Comparison of ENCODE assay signal across 19 cellular contexts in genomic region chr7:101557421-101557820, GRCh38.
"Had no signal": no experiment of that assay in that cellular context is flagged by ENCODE, and none has a peak within 500 bp of the region (broad histone marks: within the 10 kb centered on the region; RNA-seq: fewer than 3 reads in every experiment).

No MANE protein-coding gene starts in this region.

- H3K27me3 ChIP-seq: neural progenitor cell, right atrium auricular region, upper lobe of left lung had no signal

- DNase-seq: activated CD4-positive, alpha-beta T cell treated with anti-CD3 and anti-CD28 coated beads, Interleukin-2, amount 50 U/mL, for 4 hours; activated CD8-positive, alpha-beta memory T cell treated with anti-CD3 and anti-CD28 coated beads for 24 hours; activated naive CD4-positive, alpha-beta T cell treated with Interleukin-2 at 50 U/mL for 16 hours; amygdala; cerebellar nuclear complex; kidney; spleen; stimulated activated CD4-positive, alpha-beta T cell treated with anti-CD3 and anti-CD28 coated beads, Interleukin-4, amount 100 ng/mL, for 1 hour; stimulated activated naive CD4-positive, alpha-beta T cell; T-helper 1 cell had no signal

- H2AFZ ChIP-seq: neural progenitor cell had no signal

- H3K4me1 ChIP-seq: heart left ventricle, left lung, neural progenitor cell, prostate gland, right atrium auricular region, spleen, upper lobe of left lung had no signal

- H3K4me3 ChIP-seq: heart left ventricle, left lung, neural progenitor cell, prostate gland, right atrium auricular region, spleen, thoracic aorta, upper lobe of left lung had no signal

- H3K27ac ChIP-seq: heart left ventricle, left lung, neural progenitor cell, prostate gland, right atrium auricular region, spleen, thoracic aorta, upper lobe of left lung had no signal

- H3K4me2 ChIP-seq: neural progenitor cell had no signal

- H3K36me3 ChIP-seq: heart left ventricle, left lung, neural progenitor cell, prostate gland, right atrium auricular region, spleen, thoracic aorta, upper lobe of left lung had no signal

- H3K9ac ChIP-seq: neural progenitor cell had no signal

- FAIRE-seq: bronchial epithelial cell, endometrium, kidney had no signal

- H3K9me3 ChIP-seq: heart left ventricle, left lung, prostate gland, right atrium auricular region, thoracic aorta, upper lobe of left lung had no signal
